1 cellular context compared by ENCODE assay signal in genomic region chr16:30901201-30902069, GRCh38.
TF ChIP-seq lines count a peak whose summit lies in the region.

No MANE protein-coding gene starts in this region.

TF ChIP-seq in K562, 482 proteins besides CTCF, POLR2A, EP300 and RAD21 (continued from another document and continues in another):
- TF ChIP-seq MNT (conservative IDR thresholded peaks at IDR 0.05) (peak in 1 of 2 experiments; percentile 46; a peak in 2 of 4 replicates), HMGN3 (IDR thresholded peaks at IDR 0.05; ENCODE audit: borderline replicate concordance, extremely low read depth, insufficient read length, low read depth, low read length) (no peak), ATF2 (CRISPR knock-in tag; IDR thresholded peaks at IDR 0.05) (no peak), ZNF175 (CRISPR knock-in tag; IDR thresholded peaks at IDR 0.05; ENCODE audit: low read depth) (no peak), TAF9B (IDR thresholded peaks at IDR 0.05; ENCODE audit: partially characterized antibody) (no peak), GTF3C2 (IDR thresholded peaks at IDR 0.05; ENCODE audit: borderline replicate concordance, extremely low read depth, insufficient read length) (peak; percentile 4), ZNF282 (CRISPR knock-in tag; IDR thresholded peaks at IDR 0.05) (no peak), NFATC3 (IDR thresholded peaks at IDR 0.05) (no peak), ZKSCAN3 (CRISPR knock-in tag; IDR thresholded peaks at IDR 0.05) (no peak), PHB (CRISPR knock-in tag; IDR thresholded peaks at IDR 0.05) (no peak), XRCC5 (IDR thresholded peaks at IDR 0.05; ENCODE audit: low read depth, low read length) (no peak), NELFE (IDR thresholded peaks at IDR 0.05; ENCODE audit: insufficient read depth, insufficient read length) (no peak), ZNF395 (CRISPR knock-in tag; IDR thresholded peaks at IDR 0.05) (no peak), POLR2H (tag; IDR thresholded peaks at IDR 0.05; ENCODE audit: low read depth) (no peak), ERF (CRISPR knock-in tag; IDR thresholded peaks at IDR 0.05) (no peak), TCF15 (CRISPR knock-in tag; IDR thresholded peaks at IDR 0.05) (no peak), RBM39 (optimal IDR thresholded peaks at IDR 0.05; ENCODE audit: low read depth, low read length) (no peak), LCOR (CRISPR knock-in tag; IDR thresholded peaks at IDR 0.05) (no peak), KHSRP (IDR thresholded peaks at IDR 0.05) (no peak), NKRF (IDR thresholded peaks at IDR 0.05; ENCODE audit: borderline replicate concordance) (no peak), ZNF324 (CRISPR knock-in tag; IDR thresholded peaks at IDR 0.05) (no peak), PHF21A (IDR thresholded peaks at IDR 0.05; ENCODE audit: borderline replicate concordance, low read depth) (no peak), DPF2 (IDR thresholded peaks at IDR 0.05) (0 out of 2 replicates have a peak, but pooled peaks have one; percentile 19), ZSCAN29 (IDR thresholded peaks at IDR 0.05) (no peak), RBM25 (IDR thresholded peaks at IDR 0.05; ENCODE audit: low read depth, low read length, severe bottlenecking) (peak; percentile 36), ZNF197 (CRISPR knock-in tag; IDR thresholded peaks at IDR 0.05; ENCODE audit: low read depth) (no peak), HNRNPUL1 (IDR thresholded peaks at IDR 0.05; ENCODE audit: low read length) (no peak), ZBTB49 (CRISPR knock-in tag; IDR thresholded peaks at IDR 0.05; ENCODE audit: borderline replicate concordance) (no peak), ILK (tag; IDR thresholded peaks at IDR 0.05; ENCODE audit: borderline replicate concordance, low read depth) (no peak), SETDB1 (IDR thresholded peaks at IDR 0.05; ENCODE audit: low read length) (no peak), PYGO2 (tag; IDR thresholded peaks at IDR 0.05) (no peak), RHOXF2B (CRISPR knock-in tag; conservative IDR thresholded peaks at IDR 0.05) (no peak), ELK1 (CRISPR knock-in tag; IDR thresholded peaks at IDR 0.05) (no peak), BRF1 (IDR thresholded peaks at IDR 0.05; ENCODE audit: borderline replicate concordance, extremely low read depth, insufficient read length) (no peak), MTA1 (IDR thresholded peaks at IDR 0.05; ENCODE audit: borderline replicate concordance) (no peak), TFE3 (CRISPR knock-in tag; IDR thresholded peaks at IDR 0.05) (no peak), ADNP (tag; IDR thresholded peaks at IDR 0.05) (no peak), RAD51 (IDR thresholded peaks at IDR 0.05; ENCODE audit: borderline replicate concordance, low read depth) (no peak), ID3 (CRISPR knock-in tag; IDR thresholded peaks at IDR 0.05) (no peak), ID3 (tag; IDR thresholded peaks at IDR 0.05) (no peak; the same call in 1 of the 2 replicates), TCFL5 (CRISPR knock-in tag; conservative IDR thresholded peaks at IDR 0.05) (no peak), ZFPM2 (CRISPR knock-in tag; IDR thresholded peaks at IDR 0.05) (no peak), JUND (IDR thresholded peaks at IDR 0.05; ENCODE audit: borderline replicate concordance, low read depth, low read length) (no peak), JUND (tag; IDR thresholded peaks at IDR 0.05; ENCODE audit: borderline replicate concordance, low read depth, low read length) (no peak), ZNF668 (CRISPR knock-in tag; IDR thresholded peaks at IDR 0.05) (no peak), ZNF3 (CRISPR knock-in tag; IDR thresholded peaks at IDR 0.05) (no peak), CBFB (CRISPR knock-in tag; IDR thresholded peaks at IDR 0.05) (no peak), ZNF354B (CRISPR knock-in tag; IDR thresholded peaks at IDR 0.05) (no peak), ZFP91 (CRISPR knock-in tag; IDR thresholded peaks at IDR 0.05) (no peak), SREBF1 (IDR thresholded peaks at IDR 0.05; ENCODE audit: borderline replicate concordance, low read depth, low read length) (no peak)
